ENCODE assay signal across 18 cellular contexts in the genomic region with DNA sequence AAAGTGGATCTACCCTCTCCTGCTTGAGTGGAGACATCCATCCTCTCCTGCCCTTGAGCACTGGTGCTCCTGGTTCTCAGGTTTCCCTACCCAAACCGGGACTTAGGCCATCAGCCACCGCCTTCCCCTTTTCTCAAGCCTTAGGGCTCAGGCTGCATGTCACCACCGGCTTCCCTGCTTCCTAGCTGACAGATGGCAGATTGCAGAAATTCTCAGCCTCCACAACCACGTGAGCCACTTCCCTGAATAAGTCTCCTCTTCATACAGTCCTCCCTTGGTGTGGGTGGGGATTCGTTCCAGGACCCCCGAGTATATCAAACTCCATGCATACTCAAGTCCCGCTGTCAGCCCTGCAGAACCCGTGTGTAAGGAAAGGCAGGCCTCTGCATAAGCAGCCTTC.
"Had no signal": no experiment of that assay in that cellular context is flagged by ENCODE, and none has a peak within 500 bp of the region (broad histone marks: within the 10 kb centered on the region; RNA-seq: fewer than 3 reads in every experiment).

No MANE protein-coding gene starts in this region.

- H3K36me3 ChIP-seq: cardiac muscle cell, right atrium auricular region, tibial nerve, vagina had no signal

- H3K27me3 Mint-ChIP-seq: activated naive CD4-positive, alpha-beta T cell treated with anti-CD3 and anti-CD28 coated beads, Interleukin-2, amount 50 U/mL, for 24 hours; progenitor cell of endocrine pancreas had no signal

- H3K27me3 ChIP-seq: cardiac muscle cell, dorsolateral prefrontal cortex, right atrium auricular region, tibial nerve, vagina had no signal

- H3K4me3 Mint-ChIP-seq: activated CD4-positive, alpha-beta T cell treated with anti-CD3 and anti-CD28 coated beads for 36 hours; activated naive CD4-positive, alpha-beta T cell treated with anti-CD3 and anti-CD28 coated beads, Interleukin-2, amount 50 U/mL, for 24 hours; neural crest cell; stimulated activated naive CD8-positive, alpha-beta T cell treated with anti-CD3 and anti-CD28 coated beads, Interleukin-15, Interleukin-2, amounts not matched to agents 100 ng/mL and 50 ng/mL, for 24 hours; WTC11 had no signal

- H3K4me3 ChIP-seq: cardiac muscle cell, dorsolateral prefrontal cortex, right atrium auricular region, skin epidermis, tibial nerve, vagina had no signal

- H3K27ac Mint-ChIP-seq: activated CD4-positive, alpha-beta T cell treated with anti-CD3 and anti-CD28 coated beads for 36 hours; activated naive CD4-positive, alpha-beta T cell treated with anti-CD3 and anti-CD28 coated beads, Interleukin-2, amount 50 U/mL, for 24 hours; naive B cell; stimulated activated naive CD8-positive, alpha-beta T cell treated with anti-CD3 and anti-CD28 coated beads, Interleukin-15, Interleukin-2, amounts not matched to agents 100 ng/mL and 50 ng/mL, for 24 hours; WTC11 had no signal

- H3K9me3 Mint-ChIP-seq: activated naive CD4-positive, alpha-beta T cell treated with anti-CD3 and anti-CD28 coated beads, Interleukin-2, amount 50 U/mL, for 24 hours; stimulated activated naive CD8-positive, alpha-beta T cell treated with anti-CD3 and anti-CD28 coated beads, Interleukin-15, Interleukin-2, amounts not matched to agents 100 ng/mL and 50 ng/mL, for 24 hours had no signal

- DNase-seq: activated CD4-positive, alpha-beta T cell treated with anti-CD3 and anti-CD28 coated beads for 36 hours; activated CD4-positive, alpha-beta T cell treated with anti-CD3 and anti-CD28 coated beads, Interleukin-2, amount 50 U/mL, for 48 hours; activated gamma-delta T cell; mammary epithelial cell; naive B cell; stimulated activated CD4-positive, alpha-beta T cell treated with anti-CD3 and anti-CD28 coated beads, Interleukin-15, amount 100 ng/mL, for 24 hours; stimulated activated CD4-positive, alpha-beta T cell treated with anti-CD3 and anti-CD28 coated beads, Interleukin-2, amount 100 ng/mL, for 48 hours had no signal

- H3K27ac ChIP-seq: cardiac muscle cell, right atrium auricular region, skin epidermis, vagina had no signal

- H3K4me1 Mint-ChIP-seq: naive B cell, WTC11 had no signal

- H3K9me3 ChIP-seq: right atrium auricular region, tibial nerve, vagina had no signal

- H3K36me3 Mint-ChIP-seq: activated naive CD4-positive, alpha-beta T cell treated with anti-CD3 and anti-CD28 coated beads, Interleukin-2, amount 50 U/mL, for 24 hours; naive B cell; WTC11 had no signal
